In the genomic region with DNA sequence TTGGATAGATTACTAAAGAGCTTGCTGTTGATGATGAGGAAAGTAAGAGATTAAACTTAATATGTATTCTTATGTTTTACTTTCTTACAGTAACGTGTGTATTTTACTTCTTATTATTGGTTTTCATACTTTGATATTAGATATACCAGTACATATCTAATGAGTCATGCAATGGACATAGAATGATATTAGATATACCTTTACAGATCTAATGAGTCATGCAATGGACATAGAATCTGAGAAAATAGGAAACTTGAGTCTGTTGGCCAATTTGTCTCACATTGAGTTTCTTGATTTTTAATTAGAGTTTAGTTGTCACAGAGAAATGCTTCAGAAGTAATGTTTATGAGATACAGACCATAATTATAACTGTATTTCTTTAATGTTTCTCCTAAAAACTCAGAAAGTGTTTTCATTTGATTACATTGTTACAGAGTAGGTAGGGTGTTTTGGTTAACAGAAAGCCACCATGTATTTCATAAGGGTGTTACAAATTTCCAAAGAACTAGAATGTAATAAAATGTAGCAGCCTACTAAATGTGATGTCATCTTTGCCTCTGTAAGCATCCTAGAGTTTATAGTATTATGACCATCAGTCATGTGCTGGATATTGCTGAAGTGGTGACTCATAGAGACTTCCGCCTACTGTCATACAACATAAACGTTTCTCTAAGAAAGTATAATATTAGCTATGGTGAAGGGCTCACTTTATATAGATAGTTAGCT, we compare ENCODE assay signal across 8 cellular contexts. TPM values are rescaled to one million over a fixed set of nuclear protein-coding genes. Genes with fewer than 3 reads are reported as not detected.
A peak's percentile ranks its signal among the peaks of the same experiment; 100 is the strongest.
DNase-seq lines count a peak whose midpoint lies in the region.

No MANE protein-coding gene starts in this region.

- peak; percentile 62 for DNase-seq in GM04504 (ENCODE audit: low read depth)
- DNase-seq in NCI-H69 (lab: John Stamatoyannopoulos, UW), result peak; percentile 59
- DNase-seq in dermis microvascular lymphatic vessel endothelial cell (ENCODE audit: low read depth in 2 of 2), result peak; percentile 79 to 93
- DNase-seq in pulmonary artery endothelial cell (ENCODE audit: low read depth, low spot score), result peak; percentile 80
- DNase-seq in SKM-1 (lab: John Stamatoyannopoulos, UW; ENCODE audit: unreplicated experiment), result no peak
- no peak for DNase-seq in mesenteric fat pad (ENCODE audit: low spot score)
- DNase-seq in NCI-H526 (lab: John Stamatoyannopoulos, UW), result no peak
- no peak for DNase-seq in stimulated activated CD4-positive, alpha-beta T cell treated with anti-CD3 and anti-CD28 coated beads, Interleukin-4, amount 100 ng/mL, for 24 hours

RNA-seq across cellular contexts. Expression of a gene that starts 3.0 kb away (rescaled TPM):
- 12.4 and 21.3 TPM in 2 replicates for total RNA-seq in dermis microvascular lymphatic vessel endothelial cell
- total RNA-seq in pulmonary artery endothelial cell, result 23.6 and 33.4 TPM in 2 replicates
- total RNA-seq in mesenteric fat pad, result 10.0 TPM

Comparison
In these comparisons a context has a peak if more than half of its experiments do, and no peak if none do; other contexts are left out.
1. DNase-seq: peak in GM04504 (single experiment), NCI-H69 (single experiment), dermis microvascular lymphatic vessel endothelial cell (2 of 2) and pulmonary artery endothelial cell (single experiment); none in SKM-1 (single experiment), mesenteric fat pad (single experiment), NCI-H526 (0 of 2) and stimulated activated CD4-positive, alpha-beta T cell treated with anti-CD3 and anti-CD28 coated beads, Interleukin-4, amount 100 ng/mL, for 24 hours (single experiment).